In the genomic region with DNA sequence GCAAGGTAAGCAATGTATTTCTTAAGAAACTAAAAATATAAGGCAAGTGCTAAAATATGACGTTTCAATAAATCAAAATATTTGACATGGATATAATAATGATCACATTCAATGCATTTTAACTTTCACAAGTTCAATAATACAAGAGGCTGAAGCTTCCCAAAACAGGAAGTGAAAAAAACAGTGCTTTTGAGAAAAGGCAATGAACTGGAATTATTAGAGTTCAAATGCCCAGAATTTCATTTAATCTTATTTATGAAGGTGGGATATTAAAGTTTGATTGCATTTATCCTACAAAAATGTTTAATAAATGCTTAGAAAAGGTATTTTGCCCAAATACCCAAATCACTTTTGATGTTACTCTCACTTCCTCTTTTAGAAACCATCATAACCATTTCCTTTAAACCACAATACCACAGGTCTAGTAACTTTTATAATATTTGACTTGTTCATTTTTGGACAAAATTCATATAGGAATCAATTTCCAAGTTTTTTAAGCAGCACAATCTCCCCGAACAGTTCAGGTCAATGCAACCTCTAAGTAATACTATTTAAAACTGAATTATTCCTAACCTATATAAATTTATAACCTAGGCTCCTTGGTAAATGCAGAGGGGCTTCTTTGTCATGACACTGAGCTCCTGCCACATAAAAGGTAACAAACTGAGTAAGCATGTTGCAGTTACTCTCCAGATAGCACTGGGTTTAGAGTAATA, we compare ENCODE assay signal across 2 cellular contexts.
TF ChIP-seq lines count a peak whose summit lies in the region.

No MANE protein-coding gene starts in this region.

TF ChIP-seq in SK-N-SH, 30 proteins besides CTCF, POLR2A, EP300 and RAD21 (continued from another document):
- TF ChIP-seq, protein P1, sequence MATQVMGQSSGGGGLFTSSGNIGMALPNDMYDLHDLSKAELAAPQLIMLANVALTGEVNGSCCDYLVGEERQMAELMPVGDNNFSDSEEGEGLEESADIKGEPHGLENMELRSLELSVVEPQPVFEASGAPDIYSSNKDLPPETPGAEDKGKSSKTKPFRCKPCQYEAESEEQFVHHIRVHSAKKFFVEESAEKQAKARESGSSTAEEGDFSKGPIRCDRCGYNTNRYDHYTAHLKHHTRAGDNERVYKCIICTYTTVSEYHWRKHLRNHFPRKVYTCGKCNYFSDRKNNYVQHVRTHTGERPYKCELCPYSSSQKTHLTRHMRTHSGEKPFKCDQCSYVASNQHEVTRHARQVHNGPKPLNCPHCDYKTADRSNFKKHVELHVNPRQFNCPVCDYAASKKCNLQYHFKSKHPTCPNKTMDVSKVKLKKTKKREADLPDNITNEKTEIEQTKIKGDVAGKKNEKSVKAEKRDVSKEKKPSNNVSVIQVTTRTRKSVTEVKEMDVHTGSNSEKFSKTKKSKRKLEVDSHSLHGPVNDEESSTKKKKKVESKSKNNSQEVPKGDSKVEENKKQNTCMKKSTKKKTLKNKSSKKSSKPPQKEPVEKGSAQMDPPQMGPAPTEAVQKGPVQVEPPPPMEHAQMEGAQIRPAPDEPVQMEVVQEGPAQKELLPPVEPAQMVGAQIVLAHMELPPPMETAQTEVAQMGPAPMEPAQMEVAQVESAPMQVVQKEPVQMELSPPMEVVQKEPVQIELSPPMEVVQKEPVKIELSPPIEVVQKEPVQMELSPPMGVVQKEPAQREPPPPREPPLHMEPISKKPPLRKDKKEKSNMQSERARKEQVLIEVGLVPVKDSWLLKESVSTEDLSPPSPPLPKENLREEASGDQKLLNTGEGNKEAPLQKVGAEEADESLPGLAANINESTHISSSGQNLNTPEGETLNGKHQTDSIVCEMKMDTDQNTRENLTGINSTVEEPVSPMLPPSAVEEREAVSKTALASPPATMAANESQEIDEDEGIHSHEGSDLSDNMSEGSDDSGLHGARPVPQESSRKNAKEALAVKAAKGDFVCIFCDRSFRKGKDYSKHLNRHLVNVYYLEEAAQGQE (IDR thresholded peaks at IDR 0.05; ENCODE audit: low read depth, low read length): no peak
- TF ChIP-seq TCF12 (IDR thresholded peaks at IDR 0.05): no peak
- TF ChIP-seq YY1 (IDR thresholded peaks at IDR 0.05; ENCODE audit: low read depth): no peak
- TF ChIP-seq SMC3 (IDR thresholded peaks at IDR 0.05; ENCODE audit: low read depth, low read length): no peak
- no peak for TF ChIP-seq GATA2 (CRISPR knock-in tag; IDR thresholded peaks at IDR 0.05)
- no peak for TF ChIP-seq FOSL2 (IDR thresholded peaks at IDR 0.05; ENCODE audit: borderline replicate concordance, low read depth)
- no peak for TF ChIP-seq NRF1 (IDR thresholded peaks at IDR 0.05; ENCODE audit: low read depth, low read length)

TF ChIP-seq in SK-N-SH treated with all-trans-retinoic acid at 6 μM for 48 hours, 23 proteins besides CTCF, POLR2A, EP300 and RAD21 (continued from another document):
- no peak for TF ChIP-seq CREB5 (CRISPR knock-in tag; IDR thresholded peaks at IDR 0.05; ENCODE audit: low read depth)
- TF ChIP-seq TCF4 (CRISPR knock-in tag; IDR thresholded peaks at IDR 0.05; ENCODE audit: borderline replicate concordance): no peak
- TF ChIP-seq, protein P2, sequence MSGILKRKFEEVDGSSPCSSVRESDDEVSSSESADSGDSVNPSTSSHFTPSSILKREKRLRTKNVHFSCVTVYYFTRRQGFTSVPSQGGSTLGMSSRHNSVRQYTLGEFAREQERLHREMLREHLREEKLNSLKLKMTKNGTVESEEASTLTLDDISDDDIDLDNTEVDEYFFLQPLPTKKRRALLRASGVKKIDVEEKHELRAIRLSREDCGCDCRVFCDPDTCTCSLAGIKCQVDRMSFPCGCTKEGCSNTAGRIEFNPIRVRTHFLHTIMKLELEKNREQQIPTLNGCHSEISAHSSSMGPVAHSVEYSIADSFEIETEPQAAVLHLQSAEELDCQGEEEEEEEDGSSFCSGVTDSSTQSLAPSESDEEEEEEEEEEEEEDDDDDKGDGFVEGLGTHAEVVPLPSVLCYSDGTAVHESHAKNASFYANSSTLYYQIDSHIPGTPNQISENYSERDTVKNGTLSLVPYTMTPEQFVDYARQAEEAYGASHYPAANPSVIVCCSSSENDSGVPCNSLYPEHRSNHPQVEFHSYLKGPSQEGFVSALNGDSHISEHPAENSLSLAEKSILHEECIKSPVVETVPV (CRISPR knock-in tag; IDR thresholded peaks at IDR 0.05): no peak
- TF ChIP-seq ZNF70 (CRISPR knock-in tag; IDR thresholded peaks at IDR 0.05): no peak
- no peak for TF ChIP-seq TOX (CRISPR knock-in tag; IDR thresholded peaks at IDR 0.05; ENCODE audit: borderline replicate concordance)
- no peak for TF ChIP-seq BACH2 (CRISPR knock-in tag; IDR thresholded peaks at IDR 0.05; ENCODE audit: borderline replicate concordance)
- TF ChIP-seq ZFP30 (CRISPR knock-in tag; IDR thresholded peaks at IDR 0.05): no peak
- TF ChIP-seq GLIS3 (CRISPR knock-in tag; IDR thresholded peaks at IDR 0.05): no peak
- TF ChIP-seq PATZ1 (CRISPR knock-in tag; IDR thresholded peaks at IDR 0.05; ENCODE audit: borderline replicate concordance): no peak
- no peak for TF ChIP-seq ZNF565 (CRISPR knock-in tag; conservative IDR thresholded peaks at IDR 0.05; ENCODE audit: low read depth)
- no peak for TF ChIP-seq CSDC2 (CRISPR knock-in tag; IDR thresholded peaks at IDR 0.05)
TF ChIP-seq in SK-N-SH treated with all-trans-retinoic acid at 6 μM for 48 hours: peak in this region for 0.
